ENCODE assay signal across 8 cellular contexts in genomic region chr19:49145485-49146407, GRCh38. TPM values are rescaled to one million over a fixed set of nuclear protein-coding genes. Genes with fewer than 3 reads are reported as not detected.
DNase-seq lines count a peak whose midpoint lies in the region; ATAC-seq, FAIRE-seq and TF ChIP-seq lines count a peak whose summit lies in the region.

No MANE protein-coding gene starts in this region.

- peak in 3 of 4 donors; percentile 13 to 18 (median 13) for ATAC-seq in pancreas
- ATAC-seq in thoracic aorta (ENCODE audit: insufficient number of reproducible peaks, low FRiP score, low read depth) = no peak
- ATAC-seq in HG03442 (IDR thresholded peaks at IDR 0.05; ENCODE audit: unreplicated experiment) = no peak

- intact Hi-C loops in head of caudate nucleus (cut with DNase I) (loop anchor here (5.0 kb wide), 1 partner anchor 48 kb away; no protein-coding TSS in a partner anchor), pancreas (cut with DNase I) (no loop called here)

- H3K4me1 ChIP-seq in pancreas = peaks cover 0 to 7% (median under 1%) of the 10 kb centered on the region in 3 donors
- H3K4me1 ChIP-seq in thoracic aorta (ENCODE audit: control insufficient read depth in 1 of 2, low read depth in 2 of 2) = peaks cover 15 to 29% of the 10 kb centered on the region in 2 donors

- H3K27ac ChIP-seq in pancreas (no peak overlapping the region), thoracic aorta (no peak overlapping the region)

- H3K9me3 ChIP-seq in pancreas (no peaks in the 10 kb centered on the region), thoracic aorta (no peaks in the 10 kb centered on the region)

- no peaks in the 10 kb centered on the region for H3K36me3 ChIP-seq in pancreas
- no peaks in the 10 kb centered on the region for H3K36me3 ChIP-seq in thoracic aorta

- H3K4me3 ChIP-seq in pancreas (no peak overlapping the region), thoracic aorta (peak overlapping the region; percentile 56)

- H3K27me3 ChIP-seq in pancreas = no peaks in the 10 kb centered on the region
- H3K27me3 ChIP-seq in thoracic aorta (replicated peaks; ENCODE audit: insufficient read depth) = no peaks in the 10 kb centered on the region

- DNase-seq in C1 segment of cervical spinal cord (lab: John Stamatoyannopoulos, UW) (peak in 13 of 14 donors; percentile 48 to 91 (median 76)), HS-27A (ENCODE audit: low read depth) (peak; percentile 51), SHP77 (lab: John Stamatoyannopoulos, UW) (peak; percentile 33 to 37), head of caudate nucleus (peak; percentile 55 to 93 (median 81)), pancreas (peak; percentile 52 to 96 (median 83)), thoracic aorta (ENCODE audit: low spot score) (no peak)
- DNase-seq in activated naive CD4-positive, alpha-beta T cell treated with anti-CD3 and anti-CD28 coated beads, Interleukin-2, amount 50 U/mL, for 16 hours = peak; percentile 77

- TF ChIP-seq CTCF in pancreas (IDR thresholded peaks at IDR 0.05) = peak; percentile 66 to 83 (median 80)
- TF ChIP-seq CTCF in thoracic aorta (IDR thresholded peaks at IDR 0.05) = peak; percentile 92

- no peak for FAIRE-seq in pancreas (lab: Jason Lieb, UNC)

- WGBS in pancreas, 2 donors = 9% methylated on average over 31 of the region's 31 CpGs

RNA-seq across cellular contexts. Expression of gene HRC, which starts 9.4 kb away (rescaled TPM):
- under 1 TPM in 5 of 6 donors, not detected in 1; 0.09 to 0.79 (median 0.25) TPM for total RNA-seq in pancreas
- polyA plus RNA-seq in pancreas = under 1 TPM; 0.53 to 0.61 TPM
- 1 to 10 TPM; 2.2 to 6.5 TPM for total RNA-seq in thoracic aorta

RNA-seq across cellular contexts. Expression of gene TRPM4, which starts 11.8 kb away (rescaled TPM):
- total RNA-seq in pancreas (10 to 100 TPM; 11.8 to 29.7 (median 15.2) TPM), thoracic aorta (10 to 100 TPM; 48.3 to 65.9 TPM)
- 10 to 100 TPM; 19.2 to 47.1 TPM for polyA plus RNA-seq in pancreas

RNA-seq across cellular contexts. Expression of gene PPFIA3, which starts 26.4 kb away (rescaled TPM):
- total RNA-seq in pancreas (1 to 10 TPM; 4.1 to 8.0 (median 6.0) TPM), thoracic aorta (1 to 10 TPM; 2.7 to 5.0 TPM)
- 10 to 100 TPM; 27.4 to 39.7 TPM for polyA plus RNA-seq in pancreas

RNA-seq across cellular contexts. Expression of gene C19orf73, which starts 26.8 kb away (rescaled TPM):
- total RNA-seq in pancreas (1 to 10 TPM; 1.4 to 2.1 (median 1.6) TPM), thoracic aorta (not detected)
- polyA plus RNA-seq in pancreas = 1 to 10 TPM; 4.9 to 9.8 TPM

RNA-seq across cellular contexts. Expression of gene LIN7B, which starts 31.6 kb away (rescaled TPM):
- 1 to 10 TPM; 4.7 to 6.5 (median 4.9) TPM for total RNA-seq in pancreas
- 10 to 100 TPM; 19.1 to 20.7 TPM for polyA plus RNA-seq in pancreas
- total RNA-seq in thoracic aorta = 10 to 100 TPM in 1 of 2 donors, not detected in 1; 19.8 TPM

Comparison
In these comparisons a context has a peak if more than half of its experiments do, and no peak if none do; other contexts are left out.
1. ATAC-seq: peak in pancreas (3 of 4); none in thoracic aorta (single experiment) and HG03442 (single experiment).